In genomic region chr4:101851671-101852070, GRCh38 we compare ENCODE assay signal across 25 cellular contexts.
DNase-seq lines count a peak whose midpoint lies in the region; ATAC-seq and TF ChIP-seq lines count a peak whose summit lies in the region.
"Had no signal": no experiment of that assay in that cellular context is flagged by ENCODE, and none has a peak within 500 bp of the region (broad histone marks: within the 10 kb centered on the region; RNA-seq: fewer than 3 reads in every experiment).

No MANE protein-coding gene starts in this region.

- H2BK15ac ChIP-seq in neuronal stem cell (ENCODE audit: low read length), result no peak overlapping the region

- H3K9ac ChIP-seq in neuronal stem cell (ENCODE audit: low read depth, low read length, poor library complexity), result no peak overlapping the region

- H4K8ac ChIP-seq in neuronal stem cell (ENCODE audit: low read depth, low read length), result no peak overlapping the region

- no peak overlapping the region for H3K18ac ChIP-seq in neuronal stem cell (ENCODE audit: low read length)

- WGBS in right lobe of liver (ENCODE audit: insufficient coverage, low coverage, low lambda C conversion rate, missing lambda C conversion rate), result 32% methylated on average over 3 of the region's 3 CpGs
- WGBS in neuronal stem cell (ENCODE audit: extremely low coverage in 2 of 2, insufficient read length in 2 of 2, insufficient replicate concordance in 1 of 2), 2 donors, result no CpG with 5 or more reads among the region's 3 CpGs

- H3K9me3 ChIP-seq in right lobe of liver (no peaks in the 10 kb centered on the region), neuronal stem cell (replicated peaks in 1 of 2; ENCODE audit: control insufficient read depth in 2 of 2, insufficient read depth in 1 of 2, low read depth in 1 of 2, low read length in 2 of 2) (no peaks in the 10 kb centered on the region)
- H3K9me3 ChIP-seq: lower lobe of right lung, neutrophil, stomach had no signal

- no peak for TF ChIP-seq POLR2A in right lobe of liver (IDR thresholded peaks at IDR 0.05)

- peak; percentile 33 for ATAC-seq in GM18520 (IDR thresholded peaks at IDR 0.05; ENCODE audit: unreplicated experiment)
- peak; percentile 47 for ATAC-seq in GM21528 (IDR thresholded peaks at IDR 0.05; ENCODE audit: low FRiP score, unreplicated experiment)
- ATAC-seq in HG03378 (IDR thresholded peaks at IDR 0.05; ENCODE audit: unreplicated experiment), result peak; percentile 52
- no peak for ATAC-seq in right lobe of liver
- ATAC-seq in HG03280 (IDR thresholded peaks at IDR 0.05; ENCODE audit: unreplicated experiment), result no peak
- ATAC-seq: activated CD4-positive, alpha-beta T cell treated with anti-CD3 and anti-CD28 coated beads for 36 hours; activated T-cell treated with anti-CD3 and anti-CD28 coated beads, Interleukin-2, amount 50 U/mL, for 72 hours had no signal

- no peak overlapping the region for H3K14ac ChIP-seq in neuronal stem cell (ENCODE audit: low read length)

- DNase-seq in kidney tubule cell (ENCODE audit: low spot score) (peak; percentile 22), right lobe of liver (no peak), neuronal stem cell (ENCODE audit: low spot score) (no peak), RPMI8226 (no peak)
- DNase-seq: activated CD4-positive, alpha-beta T cell treated with anti-CD3 and anti-CD28 coated beads for 36 hours; activated naive CD4-positive, alpha-beta T cell treated with anti-CD3 and anti-CD28 coated beads, Interleukin-2, amount 50 U/mL, for 16 hours; activated T-cell treated with anti-CD3 and anti-CD28 coated beads, Interleukin-2, amount 50 U/mL, for 72 hours; CD4-positive, alpha-beta T cell; cerebellar nuclear complex; erythroblast; foreskin melanocyte; hippocampal formation; islet precursor cell; lower lobe of right lung; NCI-H2107; NK-92 treated with Interleukin-12 subunit alpha and Interleukin-12 subunit beta, amount 100 ng/mL, for 24 hours; small intestine; stimulated activated CD4-positive, alpha-beta T cell treated with anti-CD3 and anti-CD28 coated beads, Interleukin-4, amount 100 ng/mL, for 1 hour; stomach had no signal

- H2BK12ac ChIP-seq in neuronal stem cell (ENCODE audit: low read length), result no peak overlapping the region

- no peaks in the 10 kb centered on the region for H3K79me1 ChIP-seq in neuronal stem cell (ENCODE audit: low read depth, low read length)

- intact Hi-C loops in right lobe of liver (cut with DNase I), result no loop called here

- H3K27me3 ChIP-seq in right lobe of liver (no peaks in the 10 kb centered on the region), neuronal stem cell (ENCODE audit: control insufficient read depth in 3 of 3, insufficient read depth in 3 of 3, low read depth in 1 of 3, low read length in 3 of 3) (no peaks in the 10 kb centered on the region)
- H3K27me3 ChIP-seq: neutrophil, stomach had no signal

- no peak overlapping the region for H3K4me3 ChIP-seq in right lobe of liver
- no peak overlapping the region for H3K4me3 ChIP-seq in neuronal stem cell (ENCODE audit: low read length in 2 of 2)
- H3K4me3 ChIP-seq: lower lobe of right lung, stomach had no signal

- H3K36me3 ChIP-seq in right lobe of liver (no peaks in the 10 kb centered on the region), neuronal stem cell (replicated peaks in 1 of 2; ENCODE audit: control insufficient read depth in 2 of 2, insufficient read depth in 2 of 2, low read length in 2 of 2) (no peaks in the 10 kb centered on the region)
- H3K36me3 ChIP-seq: lower lobe of right lung, neutrophil, stomach had no signal

- H3K4ac ChIP-seq in neuronal stem cell (ENCODE audit: low read length), result no peak overlapping the region

- H2BK5ac ChIP-seq in neuronal stem cell (ENCODE audit: low read length), result no peak overlapping the region

- no peak overlapping the region for H2AFZ ChIP-seq in neuronal stem cell (ENCODE audit: low read length)

- no peak overlapping the region for H2AK5ac ChIP-seq in neuronal stem cell (ENCODE audit: low read depth, low read length)

- no peak overlapping the region for H3K27ac ChIP-seq in right lobe of liver
- H3K27ac ChIP-seq in neuronal stem cell (replicated peaks; ENCODE audit: low read length), result no peak overlapping the region
- H3K27ac ChIP-seq: lower lobe of right lung, neutrophil, RWPE1, stomach had no signal

- H3K4me2 ChIP-seq in neuronal stem cell (ENCODE audit: insufficient read depth, low read length, poor library complexity, severe bottlenecking), result no peak overlapping the region

- H4K91ac ChIP-seq in neuronal stem cell (ENCODE audit: low read depth, low read length, poor library complexity), result no peak overlapping the region

- no peak overlapping the region for H3K23ac ChIP-seq in neuronal stem cell (ENCODE audit: low read depth, low read length, poor library complexity)

- no peak overlapping the region for H2BK120ac ChIP-seq in neuronal stem cell (ENCODE audit: low read depth, low read length)

- H3K4me1 ChIP-seq in right lobe of liver, result no peaks in the 10 kb centered on the region
- no peaks in the 10 kb centered on the region for H3K4me1 ChIP-seq in neuronal stem cell (ENCODE audit: control insufficient read depth in 2 of 2, insufficient read depth in 1 of 2, low read depth in 1 of 2, low read length in 2 of 2)
- H3K4me1 ChIP-seq: lower lobe of right lung, stomach had no signal

- no peak for TF ChIP-seq CTCF in right lobe of liver (IDR thresholded peaks at IDR 0.05)

Comparison
In these comparisons a context has a peak if more than half of its experiments do, and no peak if none do; other contexts are left out.
1. ATAC-seq: peak in GM18520 (single experiment), GM21528 (single experiment) and HG03378 (single experiment); none in right lobe of liver (0 of 4) and HG03280 (single experiment).